ENCODE assay signal across 9 cellular contexts in genomic region chr1:207335695-207336363, GRCh38. TPM values are rescaled to one million over a fixed set of nuclear protein-coding genes. Genes with fewer than 3 reads are reported as not detected.
DNase-seq lines count a peak whose midpoint lies in the region; ATAC-seq, FAIRE-seq and TF ChIP-seq lines count a peak whose summit lies in the region.
"Had no signal": no experiment of that assay in that cellular context is flagged by ENCODE, and none has a peak within 500 bp of the region (broad histone marks: within the 10 kb centered on the region; RNA-seq: fewer than 3 reads in every experiment).

No MANE protein-coding gene starts in this region.

- no peak overlapping the region for H3K27ac ChIP-seq in A549

- ATAC-seq in A549: peak; percentile 57; a peak in 5 of 6 replicates
- peak; percentile 48 for ATAC-seq in GM18858 (IDR thresholded peaks at IDR 0.05; ENCODE audit: unreplicated experiment)
- ATAC-seq in HG02981 (IDR thresholded peaks at IDR 0.05; ENCODE audit: unreplicated experiment): peak; percentile 44

- TF ChIP-seq EP300 in A549 (IDR thresholded peaks at IDR 0.05): no peak

- no peak for TF ChIP-seq POLR2A in A549 (IDR thresholded peaks at IDR 0.05; ENCODE audit: low read length)

- no peak for TF ChIP-seq RAD21 in A549 (conservative IDR thresholded peaks at IDR 0.05 in 1 of 2, IDR thresholded peaks at IDR 0.05 in 1 of 2)

- peaks cover 6% of the 10 kb centered on the region; the same call in 1 of the 3 replicates for H3K9me3 ChIP-seq in A549

- no peak for TF ChIP-seq CTCF in A549 (IDR thresholded peaks at IDR 0.05)

- POLR2A ChIA-PET in A549 (lab: Yijun Ruan, JAX): interaction anchor here (2.9 kb wide), 1 partner anchor 14 kb away, joined by 16 read pairs; the partner anchor contains the start of gene CD55

- FAIRE-seq in A549 (lab: Jason Lieb, UNC): no peak
- FAIRE-seq in islet of Langerhans (lab: Jason Lieb, UNC): peak; percentile 21
- FAIRE-seq: G401.6 had no signal

- WGBS in A549 (ENCODE audit: missing lambda C conversion rate): 89% methylated on average over 6 of the region's 6 CpGs

- no peak overlapping the region for H3K4me2 ChIP-seq in A549

- DNase-seq in A549 (ENCODE audit: low read depth in 1 of 2, low spot score in 1 of 2): no peak
- DNase-seq in SKM-1 (lab: John Stamatoyannopoulos, UW; ENCODE audit: unreplicated experiment): peak; percentile 100
- DNase-seq in DMS 273 (lab: John Stamatoyannopoulos, UW; ENCODE audit: unreplicated experiment): no peak
- DNase-seq in NCI-H1436 treated with DMSO at 0.1 percent for 48 hours (lab: John Stamatoyannopoulos, UW): no peak
- DNase-seq in DMS79 (lab: John Stamatoyannopoulos, UW): no peak

- H3K4me1 ChIP-seq in A549: no peaks in the 10 kb centered on the region; the same call in 1 of the 3 replicates

- CTCF ChIA-PET in A549 (lab: Yijun Ruan, JAX): interaction anchor here (0.7 kb wide), 1 partner anchor 9 kb away, joined by 3 read pairs; no protein-coding TSS in a partner anchor

- H3K4me3 ChIP-seq in A549: no peak overlapping the region

TF ChIP-seq in A549, 52 proteins besides CTCF, POLR2A, EP300 and RAD21:
- TF ChIP-seq RNF2 (IDR thresholded peaks at IDR 0.05; ENCODE audit: borderline replicate concordance, low read depth) (no peak), NPAS2 (CRISPR knock-in tag; IDR thresholded peaks at IDR 0.05; ENCODE audit: borderline replicate concordance) (no peak), POLR2AphosphoS2 (conservative IDR thresholded peaks at IDR 0.05; ENCODE audit: low read length) (0 out of 2 replicates have a peak, but pooled peaks have one; percentile 44), CEBPB (IDR thresholded peaks at IDR 0.05) (0 out of 4 replicates have a peak, but pooled peaks of 1 of the 2 experiments have one; percentile 7), HOXA7 (CRISPR knock-in tag; IDR thresholded peaks at IDR 0.05) (peak; percentile 49; the same call in 1 of the 2 replicates)

RNA-seq across cellular contexts. Expression of gene CD55, which starts 14.4 kb away (rescaled TPM):
- polyA plus RNA-seq in A549 (2011; rRNA removed) (173 and 180 TPM in 2 replicates), A549 (2017; fragmentation: RNase III; extraction: RNeasy Plus Mini Kit Qiagen cat#74134 plus additional on column Dnase treatment) (35.2 to 44.5 TPM (median 37.0 TPM) in 3 replicates)
- 25.3 and 25.8 TPM in 2 replicates for polyA plus RNA-seq in A549 (2012; cell fraction: cytosol; rRNA removed)
- polyA plus RNA-seq in A549 (2012; cell fraction: nucleus; rRNA removed): 18.1 and 18.7 TPM in 2 replicates
- polyA minus RNA-seq in A549 (2011; rRNA and poly(A)+ RNA removed): 39.7 and 40.5 TPM in 2 replicates
